12 cellular contexts compared by ENCODE assay signal in the genomic region with DNA sequence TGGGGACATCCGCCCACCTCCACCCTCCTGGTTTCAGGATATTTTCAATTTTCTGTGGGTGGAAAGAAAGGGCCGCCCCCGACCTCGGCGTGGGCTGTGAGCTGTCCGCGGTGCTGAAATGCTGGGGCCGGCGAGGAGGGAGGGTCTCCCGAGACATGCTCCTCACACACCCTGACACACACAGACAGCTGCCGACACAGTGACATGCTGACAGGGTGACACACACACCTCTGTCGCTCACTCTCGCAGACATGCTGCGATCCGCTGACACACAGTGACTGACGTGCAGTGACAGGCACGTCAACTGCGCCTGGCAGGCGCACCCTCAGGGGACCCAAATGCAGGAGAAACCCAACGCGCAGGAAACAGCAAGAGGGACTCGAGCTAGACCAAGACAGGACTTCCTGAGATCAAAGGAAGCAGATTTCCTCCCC. TPM values are rescaled to one million over a fixed set of nuclear protein-coding genes. Genes with fewer than 3 reads are reported as not detected.
DNase-seq lines count a peak whose midpoint lies in the region; ATAC-seq and TF ChIP-seq lines count a peak whose summit lies in the region.
"Had no signal": no experiment of that assay in that cellular context is flagged by ENCODE, and none has a peak within 500 bp of the region (broad histone marks: within the 10 kb centered on the region; RNA-seq: fewer than 3 reads in every experiment).

No MANE protein-coding gene starts in this region.

- peaks cover 11% of the 10 kb centered on the region for H3K4me1 ChIP-seq in DND-41 (ENCODE audit: insufficient read depth, low read length)

- no peaks in the 10 kb centered on the region for H3K9me3 Mint-ChIP-seq in activated naive CD8-positive, alpha-beta T cell treated with anti-CD3 and anti-CD28 coated beads, Interleukin-2, amount 10 ng/mL, durations not matched to agents 7 days and 5 days
- H3K9me3 Mint-ChIP-seq in naive B cell, result peaks cover 6 to 19% (median 11%) of the 10 kb centered on the region in 7 donors
- H3K9me3 Mint-ChIP-seq: stimulated activated naive CD8-positive, alpha-beta T cell treated with anti-CD3 and anti-CD28 coated beads, Interleukin-15, Interleukin-2, amounts not matched to agents 100 ng/mL and 50 ng/mL, for 24 hours had no signal

- H3K4me1 Mint-ChIP-seq in activated naive CD8-positive, alpha-beta T cell treated with anti-CD3 and anti-CD28 coated beads, Interleukin-2, amount 10 ng/mL, durations not matched to agents 7 days and 5 days, result peaks cover 36% of the 10 kb centered on the region
- peaks cover 31 to 38% (median 37%) of the 10 kb centered on the region in 3 donors for H3K4me1 Mint-ChIP-seq in naive B cell

- no peak overlapping the region for H3K27ac Mint-ChIP-seq in activated naive CD8-positive, alpha-beta T cell treated with anti-CD3 and anti-CD28 coated beads, Interleukin-2, amount 10 ng/mL, durations not matched to agents 7 days and 5 days
- H3K27ac Mint-ChIP-seq in naive B cell, result no peak overlapping the region
- H3K27ac Mint-ChIP-seq: stimulated activated naive CD8-positive, alpha-beta T cell treated with anti-CD3 and anti-CD28 coated beads, Interleukin-15, Interleukin-2, amounts not matched to agents 100 ng/mL and 50 ng/mL, for 24 hours had no signal

- peaks cover 15% of the 10 kb centered on the region for H4K20me1 ChIP-seq in DND-41 (ENCODE audit: insufficient read depth, low read length)

- no peaks in the 10 kb centered on the region for H3K36me3 Mint-ChIP-seq in activated naive CD8-positive, alpha-beta T cell treated with anti-CD3 and anti-CD28 coated beads, Interleukin-2, amount 10 ng/mL, durations not matched to agents 7 days and 5 days
- peaks cover 0 to 33% of the 10 kb centered on the region in 2 donors for H3K36me3 Mint-ChIP-seq in naive B cell

- H3K27me3 Mint-ChIP-seq in activated naive CD8-positive, alpha-beta T cell treated with anti-CD3 and anti-CD28 coated beads, Interleukin-2, amount 10 ng/mL, durations not matched to agents 7 days and 5 days, result peaks cover 59% of the 10 kb centered on the region
- peaks cover 80 to 91% (median 91%) of the 10 kb centered on the region in 3 donors for H3K27me3 Mint-ChIP-seq in naive B cell

- peak overlapping the region; percentile 56 for H3K4me3 Mint-ChIP-seq in activated naive CD8-positive, alpha-beta T cell treated with anti-CD3 and anti-CD28 coated beads, Interleukin-2, amount 10 ng/mL, durations not matched to agents 7 days and 5 days
- H3K4me3 Mint-ChIP-seq in naive B cell, result peak overlapping the region in 6 of 8 donors; percentile 10 to 77 (median 40)

- no peak overlapping the region for H3K4me2 ChIP-seq in DND-41 (ENCODE audit: insufficient read depth, low read length)

- DNase-seq in DND-41 (peak; percentile 67), naive B cell (no peak), 8988T (no peak), HK-2 (ENCODE audit: unreplicated experiment) (no peak), COLO668 (lab: John Stamatoyannopoulos, UW; ENCODE audit: unreplicated experiment) (no peak)
- DNase-seq in activated naive CD8-positive, alpha-beta T cell treated with anti-CD3 and anti-CD28 coated beads, Interleukin-2, amount 10 ng/mL, durations not matched to agents 7 days and 5 days, result peak; percentile 71
- DNase-seq: amygdala, NCI-H187 treated with DMSO at 0.1 percent for 48 hours had no signal

- H3K4me3 ChIP-seq in DND-41 (ENCODE audit: low read depth in 1 of 2, low read length in 2 of 2), result no peak overlapping the region

- no peaks in the 10 kb centered on the region for H3K27me3 ChIP-seq in DND-41 (ENCODE audit: insufficient read depth, low read length, poor library complexity)

- H3K9ac ChIP-seq in DND-41 (ENCODE audit: low read depth, low read length), result no peak overlapping the region

- POLR2A ChIA-PET in activated naive CD8-positive, alpha-beta T cell treated with anti-CD3 and anti-CD28 coated beads, Interleukin-2, amount 10 ng/mL, durations not matched to agents 7 days and 5 days (lab: Charles Lee), result interaction anchor here (0.9 kb wide), 1 partner anchor 254 kb away, joined by 3 read pairs; no protein-coding TSS in a partner anchor

- ATAC-seq in DND-41 (ENCODE audit: insufficient read depth, low read depth) (peak; percentile 61), naive B cell (ENCODE audit: low read depth in 2 of 2) (no peak), GM19351 (IDR thresholded peaks at IDR 0.05; ENCODE audit: unreplicated experiment) (no peak)
- no peak for ATAC-seq in activated naive CD8-positive, alpha-beta T cell treated with anti-CD3 and anti-CD28 coated beads, Interleukin-2, amount 10 ng/mL, durations not matched to agents 7 days and 5 days (ENCODE audit: low read depth)

- no peak overlapping the region for H3K27ac ChIP-seq in DND-41 (ENCODE audit: low read length)
- H3K27ac ChIP-seq: epithelial cell of prostate had no signal

- TF ChIP-seq CTCF in DND-41 (IDR thresholded peaks at IDR 0.05; ENCODE audit: borderline replicate concordance, extremely low read depth, low read length, poor library complexity, severe bottlenecking), result no peak

- H3K36me3 ChIP-seq in DND-41 (ENCODE audit: insufficient read depth, low read length), result no peaks in the 10 kb centered on the region

- no peak overlapping the region for H2AFZ ChIP-seq in DND-41 (ENCODE audit: low read depth, low read length)

- H3K79me2 ChIP-seq in DND-41 (ENCODE audit: insufficient read depth, low read length), result no peaks in the 10 kb centered on the region

- no peaks in the 10 kb centered on the region for H3K9me3 ChIP-seq in DND-41 (ENCODE audit: insufficient read depth, low read length, severe bottlenecking)

TF ChIP-seq in PFSK-1, 5 proteins besides CTCF, POLR2A, EP300 and RAD21:
- TF ChIP-seq, protein P1, sequence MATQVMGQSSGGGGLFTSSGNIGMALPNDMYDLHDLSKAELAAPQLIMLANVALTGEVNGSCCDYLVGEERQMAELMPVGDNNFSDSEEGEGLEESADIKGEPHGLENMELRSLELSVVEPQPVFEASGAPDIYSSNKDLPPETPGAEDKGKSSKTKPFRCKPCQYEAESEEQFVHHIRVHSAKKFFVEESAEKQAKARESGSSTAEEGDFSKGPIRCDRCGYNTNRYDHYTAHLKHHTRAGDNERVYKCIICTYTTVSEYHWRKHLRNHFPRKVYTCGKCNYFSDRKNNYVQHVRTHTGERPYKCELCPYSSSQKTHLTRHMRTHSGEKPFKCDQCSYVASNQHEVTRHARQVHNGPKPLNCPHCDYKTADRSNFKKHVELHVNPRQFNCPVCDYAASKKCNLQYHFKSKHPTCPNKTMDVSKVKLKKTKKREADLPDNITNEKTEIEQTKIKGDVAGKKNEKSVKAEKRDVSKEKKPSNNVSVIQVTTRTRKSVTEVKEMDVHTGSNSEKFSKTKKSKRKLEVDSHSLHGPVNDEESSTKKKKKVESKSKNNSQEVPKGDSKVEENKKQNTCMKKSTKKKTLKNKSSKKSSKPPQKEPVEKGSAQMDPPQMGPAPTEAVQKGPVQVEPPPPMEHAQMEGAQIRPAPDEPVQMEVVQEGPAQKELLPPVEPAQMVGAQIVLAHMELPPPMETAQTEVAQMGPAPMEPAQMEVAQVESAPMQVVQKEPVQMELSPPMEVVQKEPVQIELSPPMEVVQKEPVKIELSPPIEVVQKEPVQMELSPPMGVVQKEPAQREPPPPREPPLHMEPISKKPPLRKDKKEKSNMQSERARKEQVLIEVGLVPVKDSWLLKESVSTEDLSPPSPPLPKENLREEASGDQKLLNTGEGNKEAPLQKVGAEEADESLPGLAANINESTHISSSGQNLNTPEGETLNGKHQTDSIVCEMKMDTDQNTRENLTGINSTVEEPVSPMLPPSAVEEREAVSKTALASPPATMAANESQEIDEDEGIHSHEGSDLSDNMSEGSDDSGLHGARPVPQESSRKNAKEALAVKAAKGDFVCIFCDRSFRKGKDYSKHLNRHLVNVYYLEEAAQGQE (IDR thresholded peaks at IDR 0.05; ENCODE audit: insufficient read depth in 1 of 2, low read depth in 2 of 2, low read length in 2 of 2), result peak; percentile 98
- TF ChIP-seq SIN3A (IDR thresholded peaks at IDR 0.05; ENCODE audit: borderline replicate concordance, insufficient read depth, low read length), result peak; percentile 80; the same call in 1 of the 2 replicates
- no peak for TF ChIP-seq TAF1 (IDR thresholded peaks at IDR 0.05; ENCODE audit: borderline replicate concordance, insufficient read depth, low read length)

RNA-seq across cellular contexts. Expression of a gene that starts 25.1 kb away (rescaled TPM):
- polyA plus RNA-seq in PFSK-1 (2012; ENCODE audit: insufficient read length, low read depth), result 56.2 TPM
- under 1 TPM in 1 of 2 experiments, not detected in 1; 0.68 TPM for total RNA-seq in activated naive CD8-positive, alpha-beta T cell treated with anti-CD3 and anti-CD28 coated beads, Interleukin-2, amount 10 ng/mL, durations not matched to agents 7 days and 5 days
- not detected for polyA plus RNA-seq in naive B cell (ENCODE audit: low read depth in 6 of 6)

RNA-seq across cellular contexts. Expression of a gene that starts 27.3 kb away (rescaled TPM):
- polyA plus RNA-seq in PFSK-1 (2012; ENCODE audit: insufficient read length, low read depth), result 1.7 TPM
- under 1 TPM in 1 of 2 experiments, not detected in 1; 0.20 TPM for total RNA-seq in activated naive CD8-positive, alpha-beta T cell treated with anti-CD3 and anti-CD28 coated beads, Interleukin-2, amount 10 ng/mL, durations not matched to agents 7 days and 5 days
- polyA plus RNA-seq in naive B cell (ENCODE audit: low read depth in 6 of 6), result not detected

RNA-seq across cellular contexts. Expression of a gene that starts 39.6 kb away (rescaled TPM):
- polyA plus RNA-seq in PFSK-1 (2012; ENCODE audit: insufficient read length, low read depth), result 31.1 TPM
- 1 to 10 TPM; 8.0 to 8.6 TPM for total RNA-seq in activated naive CD8-positive, alpha-beta T cell treated with anti-CD3 and anti-CD28 coated beads, Interleukin-2, amount 10 ng/mL, durations not matched to agents 7 days and 5 days
- 10 to 100 TPM in 2 of 6 donors, 1 to 10 TPM in 4; 6.1 to 25.8 (median 9.3) TPM for polyA plus RNA-seq in naive B cell (ENCODE audit: low read depth in 6 of 6)

Comparison
In these comparisons a context has a peak if more than half of its experiments do, and no peak if none do; other contexts are left out.
1. DNase-seq: peak in DND-41 (single experiment) and activated naive CD8-positive, alpha-beta T cell treated with anti-CD3 and anti-CD28 coated beads, Interleukin-2, amount 10 ng/mL, durations not matched to agents 7 days and 5 days (single experiment); none in naive B cell (single experiment), 8988T (single experiment), HK-2 (single experiment) and COLO668 (single experiment).